In the genomic region with DNA sequence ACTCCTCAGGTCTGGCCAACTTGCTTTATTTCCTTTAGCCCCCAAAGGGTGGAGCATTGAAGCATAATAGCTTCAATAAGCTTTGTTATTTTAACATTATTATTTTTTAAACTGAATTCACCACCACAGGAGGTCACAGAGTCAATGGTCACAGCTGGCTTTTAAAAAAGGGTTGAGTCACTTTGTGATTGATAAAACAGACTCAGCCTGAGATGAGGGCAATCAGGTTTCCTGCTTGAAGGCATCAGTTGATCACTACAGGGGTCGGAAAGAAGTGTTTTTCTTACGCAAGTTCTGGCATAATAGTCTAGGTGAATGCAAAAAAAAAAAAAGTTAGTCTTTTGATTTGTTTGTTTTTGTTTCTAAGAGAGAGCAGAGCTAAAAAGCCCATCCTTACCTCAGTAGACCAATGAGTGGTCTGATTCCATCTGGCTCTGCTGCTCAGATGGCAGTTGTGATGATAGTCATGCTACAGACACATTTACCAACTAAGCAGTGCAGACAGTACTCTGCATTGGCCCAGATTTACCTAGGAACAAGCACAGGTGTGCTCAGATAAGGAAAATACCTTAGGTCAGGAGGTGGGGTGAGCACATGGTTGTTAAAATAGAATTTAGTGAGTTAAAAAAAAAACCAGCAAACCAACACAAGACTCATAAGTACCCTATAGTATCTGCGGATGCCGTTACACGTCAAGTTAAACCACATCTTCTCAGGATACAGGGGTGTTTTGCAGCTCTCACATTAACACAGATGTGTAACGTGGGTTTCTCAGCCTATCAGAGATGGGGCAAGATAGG, we compare ENCODE assay signal across 8 cellular contexts. TPM values are rescaled to one million over a fixed set of nuclear protein-coding genes. Genes with fewer than 3 reads are reported as not detected.
DNase-seq lines count a peak whose midpoint lies in the region; ATAC-seq and TF ChIP-seq lines count a peak whose summit lies in the region.

No MANE protein-coding gene starts in this region.

- H3K27ac ChIP-seq in OCI-LY3 (ENCODE audit: low read length) (peak overlapping the region; percentile 99), upper lobe of left lung (peak overlapping the region; percentile 24 to 73 (median 59))

- WGBS in upper lobe of left lung, 2 donors = 67 to 73% methylated on average over 6 of the region's 6 CpGs

- TF ChIP-seq POLR2A in upper lobe of left lung (IDR thresholded peaks at IDR 0.05) = no peak

- intact Hi-C loops in left cardiac atrium (cut with DNase I) (no loop called here), Right ventricle myocardium inferior (cut with DNase I) (no loop called here)

- H3K4me1 ChIP-seq in OCI-LY3 (ENCODE audit: low read length) (peaks cover 84% of the 10 kb centered on the region), upper lobe of left lung (peaks cover 0 to 19% (median 5%) of the 10 kb centered on the region in 4 donors)

- H3K4me3 ChIP-seq in OCI-LY3 (ENCODE audit: low read length) (peak overlapping the region; percentile 78), foreskin fibroblast (ENCODE audit: low read depth in 1 of 2, low read length in 2 of 2) (peak overlapping the region; percentile 38 to 55), upper lobe of left lung (peak overlapping the region in 2 of 4 donors; percentile 23 to 24)

- H4K20me1 ChIP-seq in OCI-LY3 (ENCODE audit: insufficient read depth, low read length) = no peaks in the 10 kb centered on the region

- H3K79me2 ChIP-seq in OCI-LY3 (ENCODE audit: low read length) = peaks cover 12% of the 10 kb centered on the region

- H3K36me3 ChIP-seq in OCI-LY3 (replicated peaks; ENCODE audit: low read depth, low read length) = peaks cover 5% of the 10 kb centered on the region
- H3K36me3 ChIP-seq in upper lobe of left lung = no peaks in the 10 kb centered on the region

- no peak for DNase-seq in left cardiac atrium
- DNase-seq in Right ventricle myocardium inferior (ENCODE audit: missing footprints) = no peak
- DNase-seq in foreskin fibroblast = no peak
- no peak for DNase-seq in upper lobe of left lung
- DNase-seq in nucleus accumbens (lab: John Stamatoyannopoulos, UW) = no peak
- DNase-seq in RKO (ENCODE audit: low spot score) = no peak

- no peaks in the 10 kb centered on the region for H3K9me3 ChIP-seq in OCI-LY3 (ENCODE audit: insufficient read depth, low read length)
- no peaks in the 10 kb centered on the region for H3K9me3 ChIP-seq in upper lobe of left lung

- no peak for TF ChIP-seq EP300 in upper lobe of left lung (IDR thresholded peaks at IDR 0.05)

- H2AFZ ChIP-seq in OCI-LY3 (ENCODE audit: low read depth, low read length) = no peak overlapping the region

- H3K27me3 ChIP-seq in OCI-LY3 (ENCODE audit: low read depth, low read length) (no peaks in the 10 kb centered on the region), upper lobe of left lung (no peaks in the 10 kb centered on the region)

- peak overlapping the region; percentile 95 for H3K9ac ChIP-seq in OCI-LY3 (ENCODE audit: low read length)

- H3K4me2 ChIP-seq in OCI-LY3 (ENCODE audit: low read length) = peak overlapping the region; percentile 86

- TF ChIP-seq CTCF in OCI-LY3 (IDR thresholded peaks at IDR 0.05; ENCODE audit: low read depth, low read length) (no peak), foreskin fibroblast (IDR thresholded peaks at IDR 0.05; ENCODE audit: low read depth, low read length) (no peak), upper lobe of left lung (IDR thresholded peaks at IDR 0.05) (no peak)

- ATAC-seq in left cardiac atrium (peak; percentile 43 to 81), Right ventricle myocardium inferior (no peak), upper lobe of left lung (ENCODE audit: low FRiP score in 2 of 2) (peak in 1 of 2 donors; percentile 38), GM18517 (IDR thresholded peaks at IDR 0.05; ENCODE audit: unreplicated experiment) (no peak)

RNA-seq across cellular contexts. Expression of gene ZNF80, which starts 22.6 kb away (rescaled TPM):
- total RNA-seq in left cardiac atrium = not detected
- not detected for total RNA-seq in Right ventricle myocardium inferior
- under 1 TPM in 3 of 6 donors, not detected in 3; 0.09 to 0.44 (median 0.10) TPM for total RNA-seq in upper lobe of left lung

RNA-seq across cellular contexts. Expression of gene DRD3, which starts 35.9 kb away (rescaled TPM):
- total RNA-seq in left cardiac atrium (not detected), Right ventricle myocardium inferior (not detected), upper lobe of left lung (not detected)

Comparison
In these comparisons a context has a peak if more than half of its experiments do, and no peak if none do; other contexts are left out.
1. ATAC-seq: peak in left cardiac atrium (2 of 2); none in Right ventricle myocardium inferior (single experiment) and GM18517 (single experiment).